ENCODE assay signal across 25 cellular contexts in the genomic region with DNA sequence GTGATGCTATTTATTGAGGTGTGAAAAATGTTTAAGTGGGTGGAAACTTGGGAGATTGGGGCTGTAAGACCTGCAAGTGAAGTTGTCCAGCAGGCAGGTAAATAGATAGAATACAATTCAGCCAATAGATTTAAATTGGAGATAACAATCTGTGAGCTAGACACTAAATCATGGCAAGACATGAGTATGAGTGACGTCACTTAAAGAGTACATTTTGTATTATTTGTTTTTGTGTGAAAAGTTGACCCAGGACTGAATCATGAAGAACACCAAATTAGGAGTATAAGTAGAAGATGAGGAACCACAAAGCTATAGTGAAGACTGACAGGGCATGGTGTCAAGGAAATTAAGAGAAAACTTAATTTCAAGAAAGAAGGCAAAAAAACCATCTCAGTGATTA.
"Had no signal": no experiment of that assay in that cellular context is flagged by ENCODE, and none has a peak within 500 bp of the region (broad histone marks: within the 10 kb centered on the region; RNA-seq: fewer than 3 reads in every experiment).

No MANE protein-coding gene starts in this region.

- FAIRE-seq: islet of Langerhans, pancreas, small intestine had no signal

- H3K4me1 ChIP-seq: left ventricle myocardium inferior, pancreas, prostate gland, sigmoid colon, spleen, testis, thyroid gland, transverse colon, upper lobe of left lung had no signal

- ATAC-seq: naive thymus-derived CD8-positive, alpha-beta T cell; pancreas; right cardiac atrium; stimulated activated memory B cell treated with anti-CD40 and anti-IgM and Interleukin-4, amounts not matched to agents 10 μg/mL and 1 μg/mL and 100 μg/mL, for 72 hours; stimulated activated naive CD8-positive, alpha-beta T cell treated with anti-CD3 and anti-CD28 coated beads, Interleukin-15, Interleukin-2, amounts not matched to agents 100 U/mL and 50 U/mL, for 24 hours had no signal

- H3K4me3 ChIP-seq: left ventricle myocardium inferior, lung, pancreas, prostate gland, sigmoid colon, spleen, stomach, testis, thyroid gland, transverse colon, upper lobe of left lung had no signal

- H3K27me3 ChIP-seq: pancreas, sigmoid colon, spleen, stomach, testis, thyroid gland, transverse colon, upper lobe of left lung had no signal

- H3K9me3 ChIP-seq: left ventricle myocardium inferior, pancreas, prostate gland, sigmoid colon, spleen, stomach, testis, thyroid gland, transverse colon, upper lobe of left lung had no signal

- H3K27ac ChIP-seq: left ventricle myocardium inferior, pancreas, prostate gland, sigmoid colon, spleen, stomach, testis, thyroid gland, transverse colon, upper lobe of left lung had no signal

- H3K36me3 ChIP-seq: left ventricle myocardium inferior, pancreas, prostate gland, sigmoid colon, spleen, stomach, thyroid gland, transverse colon, upper lobe of left lung had no signal

- DNase-seq: hypothalamus; immature natural killer cell; left ventricle myocardium inferior; mesenchymal stem cell; naive thymus-derived CD8-positive, alpha-beta T cell; nucleus accumbens; pancreas; posterior cingulate gyrus; retina; right cardiac atrium; sigmoid colon; small intestine; spleen; stimulated activated CD4-positive, alpha-beta T cell treated with anti-CD3 and anti-CD28 coated beads, Interleukin-4, amount 100 ng/mL, for 4 hours; stimulated activated CD8-positive, alpha-beta memory T cell treated with anti-CD3 and anti-CD28 coated beads, Interleukin-4, amount 100 ng/mL, for 48 hours; stimulated activated naive CD8-positive, alpha-beta T cell treated with anti-CD3 and anti-CD28 coated beads, Interleukin-15, Interleukin-2, amounts not matched to agents 100 U/mL and 50 U/mL, for 24 hours; stomach; testis; thyroid gland; transverse colon; upper lobe of left lung had no signal
